In the genomic region with DNA sequence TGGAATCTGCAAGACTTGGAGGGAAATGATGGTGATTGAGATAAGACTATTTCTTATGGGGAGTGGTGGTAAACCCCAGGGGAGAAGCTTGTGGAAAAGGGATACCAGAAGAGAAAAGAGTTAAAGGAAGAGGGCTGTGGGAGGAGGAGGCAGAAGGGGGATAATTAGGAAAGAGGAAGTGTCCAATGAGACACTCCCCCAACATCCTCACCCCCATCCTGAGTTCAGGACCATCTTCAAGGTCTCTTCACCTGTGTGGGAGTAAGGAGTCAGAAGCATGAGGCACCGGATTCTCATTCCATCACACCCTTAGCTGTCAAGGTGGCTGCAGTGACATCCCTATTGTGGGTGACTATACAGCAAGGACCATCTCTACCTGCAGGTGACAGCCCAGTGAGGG, we compare ENCODE assay signal across 1 cellular context.
TF ChIP-seq lines count a peak whose summit lies in the region.

No MANE protein-coding gene starts in this region.

TF ChIP-seq in GM12878, 131 proteins besides CTCF, POLR2A, EP300 and RAD21 (continued from another document):
- no peak for TF ChIP-seq HCFC1 (IDR thresholded peaks at IDR 0.05; ENCODE audit: low read length)
- no peak for TF ChIP-seq TCF3 (IDR thresholded peaks at IDR 0.05; ENCODE audit: borderline replicate concordance, insufficient read depth, low read depth, low read length)
- no peak for TF ChIP-seq POLR2AphosphoS5 (IDR thresholded peaks at IDR 0.05; ENCODE audit: low read length)
- no peak for TF ChIP-seq PRDM15 (CRISPR knock-in tag; IDR thresholded peaks at IDR 0.05)
TF ChIP-seq in GM12878: peak in this region for 1.
